ENCODE assay signal across 14 cellular contexts in genomic region chr3:149934524-149934923, GRCh38. TPM values are rescaled to one million over a fixed set of nuclear protein-coding genes. Genes with fewer than 3 reads are reported as not detected.
DNase-seq lines count a peak whose midpoint lies in the region; ATAC-seq and TF ChIP-seq lines count a peak whose summit lies in the region.
"Had no signal": no experiment of that assay in that cellular context is flagged by ENCODE, and none has a peak within 500 bp of the region (broad histone marks: within the 10 kb centered on the region; RNA-seq: fewer than 3 reads in every experiment).

No MANE protein-coding gene starts in this region.

- H3K4me2 ChIP-seq in GM23248 (ENCODE audit: unreplicated experiment): no peak overlapping the region

- H3K27me3 Mint-ChIP-seq in natural killer cell treated with Interleukin-12 subunit alpha and Interleukin-12 subunit beta and Interleukin-15 and Interleukin-18, amount 100 ng/mL, for 72 hours: no peaks in the 10 kb centered on the region

- ATAC-seq in heart left ventricle: peak in 3 of 4 donors; percentile 67 to 89 (median 87)
- ATAC-seq in natural killer cell treated with Interleukin-12 subunit alpha and Interleukin-12 subunit beta and Interleukin-15 and Interleukin-18, amount 100 ng/mL, for 72 hours: no peak
- ATAC-seq in HG02588 (IDR thresholded peaks at IDR 0.05; ENCODE audit: unreplicated experiment): no peak
- ATAC-seq in HG03280 (IDR thresholded peaks at IDR 0.05; ENCODE audit: unreplicated experiment): no peak

- intact Hi-C loops in heart left ventricle (cut with DNase I): loop anchor here in 5 of 10 donors (10.0 kb wide), 2 partner anchors 250 to 560 kb away; no protein-coding TSS in a partner anchor

- H3K36me3 ChIP-seq in GM23248 (ENCODE audit: low read depth) (no peaks in the 10 kb centered on the region), heart left ventricle (peaks cover 0 to 6% (median 0%) of the 10 kb centered on the region in 9 donors)
- H3K36me3 ChIP-seq: Peyer's patch had no signal

- H3K4me3 ChIP-seq in GM23248 (no peak overlapping the region), heart left ventricle (no peak overlapping the region), skeletal muscle cell (ENCODE audit: low read depth, low read length) (no peak overlapping the region)
- H3K4me3 ChIP-seq: Peyer's patch had no signal

- TF ChIP-seq CTCF in heart left ventricle (IDR thresholded peaks at IDR 0.05): no peak

- H3K4me1 Mint-ChIP-seq in natural killer cell treated with Interleukin-12 subunit alpha and Interleukin-12 subunit beta and Interleukin-15 and Interleukin-18, amount 100 ng/mL, for 72 hours (ENCODE audit: low read depth in 2 of 2): peaks cover 18 to 24% of the 10 kb centered on the region in 2 donors
- H3K4me1 Mint-ChIP-seq: H9 had no signal

- in situ Hi-C loops in GM23248 (cut with MboI): no loop called here

- H3K27ac ChIP-seq in GM23248 (peak overlapping the region; percentile 37), heart left ventricle (no peak overlapping the region)
- H3K27ac ChIP-seq: epithelial cell of prostate, Peyer's patch had no signal

- no peak overlapping the region for H3K9ac ChIP-seq in GM23248

- no peaks in the 10 kb centered on the region for H3K36me3 Mint-ChIP-seq in natural killer cell treated with Interleukin-12 subunit alpha and Interleukin-12 subunit beta and Interleukin-15 and Interleukin-18, amount 100 ng/mL, for 72 hours

- H4K20me1 ChIP-seq in GM23248 (ENCODE audit: insufficient read depth): no peaks in the 10 kb centered on the region; the same call in 1 of the 2 replicates

- peaks cover 20% of the 10 kb centered on the region for H3F3A ChIP-seq in GM23248 (ENCODE audit: insufficient read depth)

- peaks cover 15% of the 10 kb centered on the region; the same call in 1 of the 2 replicates for H3K79me2 ChIP-seq in GM23248 (ENCODE audit: insufficient read depth)

- no peak for TF ChIP-seq POLR2A in heart left ventricle (IDR thresholded peaks at IDR 0.05)

- H3K9me2 ChIP-seq in GM23248 (ENCODE audit: insufficient read depth): no peaks in the 10 kb centered on the region

- H3K9me3 Mint-ChIP-seq in natural killer cell treated with Interleukin-12 subunit alpha and Interleukin-12 subunit beta and Interleukin-15 and Interleukin-18, amount 100 ng/mL, for 72 hours: no peaks in the 10 kb centered on the region

- H3K27me3 ChIP-seq in GM23248 (replicated peaks; ENCODE audit: insufficient read depth): no peaks in the 10 kb centered on the region
- H3K27me3 ChIP-seq in heart left ventricle: no peaks in the 10 kb centered on the region
- H3K27me3 ChIP-seq: Peyer's patch had no signal

- no peak overlapping the region for H3K4me3 Mint-ChIP-seq in natural killer cell treated with Interleukin-12 subunit alpha and Interleukin-12 subunit beta and Interleukin-15 and Interleukin-18, amount 100 ng/mL, for 72 hours
- H3K4me3 Mint-ChIP-seq: H9 had no signal

- DNase-seq in GM23248 (peak; percentile 85), amniotic epithelial cell (ENCODE audit: low read depth) (peak; percentile 83), heart left ventricle (peak in 2 of 5 donors; percentile 30 to 49), skeletal muscle cell (ENCODE audit: low read depth) (peak; percentile 70), NCI-H146 (lab: John Stamatoyannopoulos, UW) (no peak)
- DNase-seq in natural killer cell treated with Interleukin-12 subunit alpha and Interleukin-12 subunit beta and Interleukin-15 and Interleukin-18, amount 100 ng/mL, for 72 hours (ENCODE audit: low spot score): no peak
- DNase-seq: H9; occipital lobe; Peyer's patch; stimulated activated CD4-positive, alpha-beta T cell treated with anti-CD3 and anti-CD28 coated beads, Interleukin-2, amount 100 ng/mL, for 24 hours; stimulated activated naive CD4-positive, alpha-beta T cell had no signal

- H3K27ac Mint-ChIP-seq in natural killer cell treated with Interleukin-12 subunit alpha and Interleukin-12 subunit beta and Interleukin-15 and Interleukin-18, amount 100 ng/mL, for 72 hours: peak overlapping the region in 1 of 2 donors; percentile 40
- H3K27ac Mint-ChIP-seq: H9 had no signal

- no peak overlapping the region for H2AFZ ChIP-seq in GM23248

- H3K4me1 ChIP-seq in GM23248 (ENCODE audit: insufficient read depth) (peaks cover 24% of the 10 kb centered on the region), heart left ventricle (peaks cover 0 to 20% (median 8%) of the 10 kb centered on the region in 12 donors)
- H3K4me1 ChIP-seq: Peyer's patch had no signal

- H3K9me3 ChIP-seq in GM23248 (ENCODE audit: low read depth) (no peaks in the 10 kb centered on the region), heart left ventricle (no peaks in the 10 kb centered on the region)
- H3K9me3 ChIP-seq: Peyer's patch had no signal

RNA-seq across cellular contexts. Expression of gene PFN2, which starts 36.2 kb away (rescaled TPM):
- total RNA-seq in GM23248 (2014; rRNA removed; shearing (Covaris generic)): 174 and 224 TPM in 2 replicates
- polyA plus RNA-seq in GM23248 (2016; fragmentation: Nextera tagmentation; extraction: Ambion mirVana) (246 and 253 TPM in 2 replicates), heart left ventricle (10 to 100 TPM; 31.4 to 83.4 TPM)
- total RNA-seq in heart left ventricle: 10 to 100 TPM; 31.9 to 89.3 (median 66.1) TPM
- total RNA-seq in natural killer cell treated with Interleukin-12 subunit alpha and Interleukin-12 subunit beta and Interleukin-15 and Interleukin-18, amount 100 ng/mL, for 72 hours: 1 to 10 TPM; 1.1 to 4.4 TPM

Comparison
In these comparisons a context has a peak if more than half of its experiments do, and no peak if none do; other contexts are left out.
1. DNase-seq: peak in GM23248 (single experiment), amniotic epithelial cell (single experiment) and skeletal muscle cell (single experiment); none in NCI-H146 (single experiment) and natural killer cell treated with Interleukin-12 subunit alpha and Interleukin-12 subunit beta and Interleukin-15 and Interleukin-18, amount 100 ng/mL, for 72 hours (single experiment).
2. ATAC-seq: peak in heart left ventricle (3 of 4); none in natural killer cell treated with Interleukin-12 subunit alpha and Interleukin-12 subunit beta and Interleukin-15 and Interleukin-18, amount 100 ng/mL, for 72 hours (0 of 2), HG02588 (single experiment) and HG03280 (single experiment).
3. RNA of gene PFN2, which starts 36.2 kb away (total RNA-seq): 174 to 224 TPM in GM23248 and 31.9 to 89.3 TPM in heart left ventricle; 1.1 to 4.4 TPM in natural killer cell treated with Interleukin-12 subunit alpha and Interleukin-12 subunit beta and Interleukin-15 and Interleukin-18, amount 100 ng/mL, for 72 hours; every median in the first group is over 4 times any median in the second.